Comparison of ENCODE assay signal across 7 cellular contexts in the genomic region with DNA sequence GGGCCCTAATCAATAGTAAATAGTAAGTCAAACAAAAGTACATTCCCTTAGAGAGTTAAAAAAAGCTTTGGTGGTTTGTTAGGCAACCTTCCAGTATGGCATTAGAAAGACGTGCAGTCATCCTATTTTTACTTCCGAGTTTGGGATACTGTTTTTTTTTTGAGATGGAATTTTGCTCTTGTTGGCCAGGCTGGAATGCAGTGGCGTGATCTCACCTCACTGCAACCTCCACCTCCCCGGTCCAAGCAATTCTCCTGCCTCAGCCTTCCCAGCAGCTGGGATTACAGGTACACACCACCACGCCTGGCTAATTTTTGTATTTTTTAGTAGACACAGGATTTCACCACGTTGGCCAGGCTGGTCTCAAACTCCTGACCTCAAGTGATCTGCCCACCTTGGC. TPM values are rescaled to one million over a fixed set of nuclear protein-coding genes. Genes with fewer than 3 reads are reported as not detected.
DNase-seq lines count a peak whose midpoint lies in the region; TF ChIP-seq lines count a peak whose summit lies in the region.
"Not testable (repeated sequence)": the region's sequence is repeated elsewhere in the genome, so short reads cannot be mapped to it uniquely, and the experiment has no call there.

No MANE protein-coding gene starts in this region.

- H3K4me3 ChIP-seq in epithelial cell of proximal tubule (ENCODE audit: low read depth, low read length) = not testable (repeated sequence)

- TF ChIP-seq CTCF in epithelial cell of proximal tubule (conservative IDR thresholded peaks at IDR 0.05; ENCODE audit: low read depth, low read length) = not testable (repeated sequence)

- peak; percentile 29 for DNase-seq in ACHN
- peak; percentile 60 for DNase-seq in EH (ENCODE audit: low read depth)
- DNase-seq in HT1080 (ENCODE audit: low read depth) = peak; percentile 34
- DNase-seq in RPMI7951 (ENCODE audit: low read depth) = peak; percentile 31
- DNase-seq in astrocyte of the hippocampus (ENCODE audit: low read depth, low spot score) = peak; percentile 59
- DNase-seq in epithelial cell of proximal tubule (ENCODE audit: low read depth) = peak; percentile 42
- DNase-seq in kidney tubule cell (ENCODE audit: low spot score) = peak; percentile 89

- in situ Hi-C loops in ACHN (cut with HindIII; ENCODE audit: low pct_ligation_motif_present, low pct_unique_long_range_greater_than_20kb, low sequenced_read_pairs) = not testable (repeated sequence)

RNA-seq across cellular contexts. Expression of a gene that starts 54.0 kb away (rescaled TPM):
- 19.5 and 22.8 TPM in 2 replicates for total RNA-seq in HT1080 (2014; rRNA removed; shearing (Covaris generic))
- 15.1 and 16.2 TPM in 2 replicates for polyA plus RNA-seq in HT1080 (2015; cell fraction: cytosol; rRNA removed)
- polyA plus RNA-seq in HT1080 (2015; cell fraction: nucleus; rRNA removed) = 31.6 and 36.0 TPM in 2 replicates
- total RNA-seq in RPMI7951 (2014; rRNA removed; shearing (Covaris generic)) = 19.2 and 23.7 TPM in 2 replicates
- total RNA-seq in epithelial cell of proximal tubule = 37.9 and 102 TPM in 2 replicates

Comparison
In these comparisons a context has a peak if more than half of its experiments do, and no peak if none do; other contexts are left out.
1. DNase-seq: peak in every context shown above with its lines; median percentile 89 in kidney tubule cell; 60 in EH; 59 in astrocyte of the hippocampus; 42 in epithelial cell of proximal tubule; 34 in HT1080; 31 in RPMI7951; 29 in ACHN.